9 cellular contexts compared by ENCODE assay signal in the genomic region with DNA sequence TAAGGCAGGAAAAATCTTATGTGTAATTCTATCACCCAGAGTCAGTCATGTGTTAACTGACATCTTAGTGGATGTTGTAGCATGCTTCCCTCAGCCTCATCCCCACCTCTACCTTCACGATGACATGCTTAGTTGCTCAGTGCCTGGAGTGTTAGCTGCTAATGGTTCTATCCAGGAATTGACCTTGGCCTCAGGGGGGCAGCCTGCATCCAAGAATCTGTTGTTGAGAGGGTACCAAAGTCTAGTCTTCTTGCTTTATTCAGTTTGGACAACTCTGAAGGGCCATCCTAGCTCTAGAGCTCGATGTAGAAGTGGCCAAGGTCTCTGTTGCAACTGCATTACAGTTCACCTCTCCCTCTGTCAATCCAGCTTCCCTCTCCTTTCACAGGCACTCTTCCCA.
DNase-seq lines count a peak whose midpoint lies in the region; ATAC-seq, FAIRE-seq and TF ChIP-seq lines count a peak whose summit lies in the region.
"Had no signal": no experiment of that assay in that cellular context is flagged by ENCODE, and none has a peak within 500 bp of the region (broad histone marks: within the 10 kb centered on the region; RNA-seq: fewer than 3 reads in every experiment).

No MANE protein-coding gene starts in this region.

- H3K27ac ChIP-seq in lower lobe of right lung: no peak overlapping the region

- H3K36me3 Mint-ChIP-seq in chondrocyte (ENCODE audit: low read depth): peaks cover 4% of the 10 kb centered on the region

- TF ChIP-seq CTCF in chondrocyte (IDR thresholded peaks at IDR 0.05) (peak; percentile 79), lower lobe of right lung (IDR thresholded peaks at IDR 0.05) (peak; percentile 52)

- H3K9me3 Mint-ChIP-seq in chondrocyte (ENCODE audit: low read depth): peaks cover 3% of the 10 kb centered on the region

- H3K4me3 Mint-ChIP-seq in chondrocyte (ENCODE audit: unreplicated experiment): no peak overlapping the region
- H3K4me3 Mint-ChIP-seq: B cell had no signal

- TF ChIP-seq POLR2A in GM12891 (IDR thresholded peaks at IDR 0.05; ENCODE audit: low read depth, low read length): no peak

- no peak overlapping the region for H3K4me3 ChIP-seq in lower lobe of right lung

- ATAC-seq in lower lobe of right lung (peak; percentile 78 to 79), HG03280 (IDR thresholded peaks at IDR 0.05; ENCODE audit: unreplicated experiment) (no peak)

- no peaks in the 10 kb centered on the region for H3K27me3 Mint-ChIP-seq in chondrocyte (ENCODE audit: low read depth)
- H3K27me3 Mint-ChIP-seq: B cell had no signal

- no peaks in the 10 kb centered on the region for H3K9me3 ChIP-seq in lower lobe of right lung

- FAIRE-seq in GM12891 (lab: Jason Lieb, UNC): no peak

- no peaks in the 10 kb centered on the region for H3K36me3 ChIP-seq in lower lobe of right lung

- no peaks in the 10 kb centered on the region for H3K27me3 ChIP-seq in lower lobe of right lung (ENCODE audit: low read depth)

- intact Hi-C loops in lower lobe of right lung (cut with DNase I): no loop called here

- DNase-seq in DMS53 (lab: John Stamatoyannopoulos, UW): peak; percentile 48
- DNase-seq in DMS53 treated with DMSO at 0.1 percent for 48 hours (lab: John Stamatoyannopoulos, UW; ENCODE audit: unreplicated experiment): no peak
- peak; percentile 33 for DNase-seq in NCI-H226
- no peak for DNase-seq in chondrocyte (ENCODE audit: low spot score)
- DNase-seq in lower lobe of right lung: no peak
- DNase-seq in T-helper 9 cell: no peak
- no peak for DNase-seq in GM12891 (ENCODE audit: insufficient read length, low spot score)

- H3K4me1 ChIP-seq in lower lobe of right lung: peaks cover 4% of the 10 kb centered on the region

- H3K27ac Mint-ChIP-seq in chondrocyte (ENCODE audit: unreplicated experiment): no peak overlapping the region
- H3K27ac Mint-ChIP-seq: B cell had no signal

- no peaks in the 10 kb centered on the region for H3K4me1 Mint-ChIP-seq in chondrocyte (ENCODE audit: low read depth)
- H3K4me1 Mint-ChIP-seq: B cell had no signal

TF ChIP-seq in GM12891, 5 proteins besides CTCF, POLR2A, EP300 and RAD21:
- TF ChIP-seq PAX5 (IDR thresholded peaks at IDR 0.05; ENCODE audit: insufficient read depth, low read length, severe bottlenecking) (no peak), TAF1 (IDR thresholded peaks at IDR 0.05; ENCODE audit: low read depth, low read length) (no peak), SPI1 (IDR thresholded peaks at IDR 0.05; ENCODE audit: low read depth, low read length) (no peak), POLR2AphosphoS5 (IDR thresholded peaks at IDR 0.05; ENCODE audit: low read depth, low read length) (no peak), POU2F2 (IDR thresholded peaks at IDR 0.05; ENCODE audit: low read depth, low read length) (no peak)
TF ChIP-seq in GM12891: peak in this region for 0.

Comparison
In these comparisons a context has a peak if more than half of its experiments do, and no peak if none do; other contexts are left out.
1. DNase-seq: peak in DMS53 (single experiment) and NCI-H226 (single experiment); none in DMS53 treated with DMSO at 0.1 percent for 48 hours (single experiment), chondrocyte (single experiment), lower lobe of right lung (single experiment), T-helper 9 cell (single experiment) and GM12891 (single experiment).